8 cellular contexts compared by ENCODE assay signal in genomic region chr3:11641683-11642407, GRCh38. TPM values are rescaled to one million over a fixed set of nuclear protein-coding genes. Genes with fewer than 3 reads are reported as not detected.
DNase-seq lines count a peak whose midpoint lies in the region; ATAC-seq and TF ChIP-seq lines count a peak whose summit lies in the region.

No MANE protein-coding gene starts in this region.

- POLR2A ChIA-PET in AG04450 (lab: Yijun Ruan, JAX), result interaction anchor here (0.7 to 1.9 kb wide), 7 partner anchors 12 to 263 kb away, joined by 3 to 14 read pairs (median 4); no protein-coding TSS in a partner anchor
- POLR2A ChIA-PET in RWPE1 (lab: Yijun Ruan, JAX; ENCODE audit: low non-redundant PET), result no interaction called here

- peaks cover 26 to 61% (median 61%) of the 10 kb centered on the region in 3 donors for H3K4me1 Mint-ChIP-seq in naive B cell

- DNase-seq in AG04450 (ENCODE audit: low read depth, low spot score) (peak; percentile 38), RWPE1 (ENCODE audit: low spot score) (peak; percentile 20), naive B cell (peak; percentile 23), 8988T (no peak)

- CTCF ChIA-PET in AG04450 (lab: Charles Lee), result interaction anchor here (1.0 to 1.3 kb wide), 3 partner anchors 20 to 274 kb away, joined by 3 to 8 read pairs (median 3); no protein-coding TSS in a partner anchor
- CTCF ChIA-PET in RWPE1 (lab: Yijun Ruan, JAX), result no interaction called here

- H3K4me3 Mint-ChIP-seq in naive B cell, result peak overlapping the region; percentile 94 to 99 (median 99)

- H3K36me3 Mint-ChIP-seq in naive B cell, result no peaks in the 10 kb centered on the region

- peak overlapping the region; percentile 35 for H3K9ac ChIP-seq in endocrine pancreas (ENCODE audit: control insufficient read depth, insufficient read depth, low read length)

- H3K27ac ChIP-seq in AG04450 (ENCODE audit: low read depth, low read length), result peak overlapping the region; percentile 96
- peak overlapping the region; percentile 98 for H3K27ac ChIP-seq in RWPE1

- H3K9me3 ChIP-seq in AG04450 (ENCODE audit: control insufficient read depth, insufficient read depth, low read length) (no peaks in the 10 kb centered on the region), endocrine pancreas (ENCODE audit: control insufficient read depth, low read length) (no peaks in the 10 kb centered on the region)

- H3K27me3 Mint-ChIP-seq in naive B cell, result no peaks in the 10 kb centered on the region

- no peaks in the 10 kb centered on the region for H3K9me3 Mint-ChIP-seq in naive B cell

- H3K27me3 ChIP-seq in AG04450 (ENCODE audit: control insufficient read depth, insufficient read depth, low read length) (no peaks in the 10 kb centered on the region), endocrine pancreas (ENCODE audit: control insufficient read depth, insufficient read depth, low read length) (no peaks in the 10 kb centered on the region)

- H3K27ac Mint-ChIP-seq in naive B cell, result peak overlapping the region; percentile 94 to 99 (median 98)

- ATAC-seq in naive B cell (ENCODE audit: low read depth in 2 of 2) (no peak), GM18502 (IDR thresholded peaks at IDR 0.05; ENCODE audit: poor library complexity, unreplicated experiment) (no peak), HG03354 (IDR thresholded peaks at IDR 0.05; ENCODE audit: poor library complexity, severe bottlenecking, unreplicated experiment) (no peak)

- TF ChIP-seq CTCF in AG04450 (IDR thresholded peaks at IDR 0.05; ENCODE audit: low read depth, low read length) (no peak), GM12875 (IDR thresholded peaks at IDR 0.05; ENCODE audit: borderline replicate concordance, insufficient read depth, low read depth, low read length) (no peak), RWPE1 (conservative IDR thresholded peaks at IDR 0.05; ENCODE audit: low read depth) (no peak)

- H3K36me3 ChIP-seq in endocrine pancreas (ENCODE audit: control insufficient read depth, insufficient read depth, low read length), result no peaks in the 10 kb centered on the region

- H3K4me3 ChIP-seq in AG04450 (ENCODE audit: low read depth, low read length) (peak overlapping the region; percentile 94), GM12875 (ENCODE audit: low read depth, low read length) (peak overlapping the region; percentile 79), endocrine pancreas (ENCODE audit: control insufficient read depth, insufficient read depth, low read length) (peak overlapping the region; percentile 87)

- peaks cover 4% of the 10 kb centered on the region for H3K4me1 ChIP-seq in endocrine pancreas (ENCODE audit: control insufficient read depth, insufficient read depth, low read length)

RNA-seq across cellular contexts. Expression of gene VGLL4, which starts 1.9 kb away (rescaled TPM):
- polyA plus RNA-seq in AG04450 (2011; rRNA removed) (27.6 and 30.5 TPM in 2 replicates), naive B cell (ENCODE audit: low read depth in 6 of 6) (10 to 100 TPM in 5 of 6 donors, 1 to 10 TPM in 1; 7.9 to 16.0 (median 13.8) TPM)
- polyA minus RNA-seq in AG04450 (2011; rRNA and poly(A)+ RNA removed), result 37.8 and 42.7 TPM in 2 replicates
